In genomic region chr11:75797116-75797515, GRCh38 we compare ENCODE assay signal across 1 cellular context.
TF ChIP-seq lines count a peak whose summit lies in the region.

No MANE protein-coding gene starts in this region.

TF ChIP-seq in IMR-90, 13 proteins besides CTCF, POLR2A, EP300 and RAD21 (continued from another document):
- no peak for TF ChIP-seq CEBPB (IDR thresholded peaks at IDR 0.05; ENCODE audit: low read depth, low read length)
- TF ChIP-seq MXI1 (IDR thresholded peaks at IDR 0.05; ENCODE audit: borderline replicate concordance, low read depth, low read length): no peak
- no peak for TF ChIP-seq MAFK (IDR thresholded peaks at IDR 0.05; ENCODE audit: low read depth, low read length)
